ENCODE assay signal across 17 cellular contexts in the genomic region with DNA sequence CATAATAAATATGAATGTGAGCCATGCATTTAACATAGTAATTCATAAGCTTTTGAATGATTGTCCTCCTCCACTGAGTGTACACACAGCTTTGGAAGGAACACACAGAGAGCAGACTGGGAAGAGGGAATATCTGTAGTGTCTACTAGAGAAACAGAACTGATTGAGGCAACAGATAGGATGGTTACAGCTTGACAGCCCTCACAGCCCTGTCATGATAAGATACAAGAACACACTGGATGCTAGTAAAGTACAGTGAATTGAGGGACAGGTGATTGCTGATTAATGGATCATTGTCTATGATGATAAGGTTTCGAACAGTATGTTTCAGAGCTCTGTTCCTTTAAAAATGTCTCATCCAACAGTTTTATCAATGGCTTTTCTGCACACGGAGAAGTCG.
"Had no signal": no experiment of that assay in that cellular context is flagged by ENCODE, and none has a peak within 500 bp of the region (broad histone marks: within the 10 kb centered on the region; RNA-seq: fewer than 3 reads in every experiment).

No MANE protein-coding gene starts in this region.

- DNase-seq: Kasumi-1, MM.1S, NCI-H1092 treated with DMSO at 0.1 percent for 48 hours, NCI-H1694 treated with DMSO at 0.1 percent for 48 hours, NCI-H1930, NCI-H2107, NCI-H2227 treated with DMSO at 0.1 percent for 48 hours, NCI-H524, NCI-H526 treated with DMSO at 0.1 percent for 48 hours, NCI-H774, Right ventricle myocardium superior, RPMI8226, SIG-M5 had no signal

- H3K9me3 ChIP-seq: SJSA1 had no signal

- H3K9me3 Mint-ChIP-seq: IgD-negative memory B cell had no signal

- H3K36me3 ChIP-seq: SJSA1 had no signal

- H3K36me3 Mint-ChIP-seq: IgD-negative memory B cell had no signal

- H3K4me1 Mint-ChIP-seq: IgD-negative memory B cell had no signal

- H3K27ac ChIP-seq: KMS-11, SJSA1 had no signal

- H3K27me3 Mint-ChIP-seq: IgD-negative memory B cell had no signal

- H3K4me3 Mint-ChIP-seq: IgD-negative memory B cell had no signal

- H3K4me3 ChIP-seq: K562, SJSA1 had no signal

- ATAC-seq: K562 had no signal

- H3K4me1 ChIP-seq: SJSA1 had no signal

- H3K27me3 ChIP-seq: SJSA1 had no signal
